ENCODE assay signal across 23 cellular contexts in the genomic region with DNA sequence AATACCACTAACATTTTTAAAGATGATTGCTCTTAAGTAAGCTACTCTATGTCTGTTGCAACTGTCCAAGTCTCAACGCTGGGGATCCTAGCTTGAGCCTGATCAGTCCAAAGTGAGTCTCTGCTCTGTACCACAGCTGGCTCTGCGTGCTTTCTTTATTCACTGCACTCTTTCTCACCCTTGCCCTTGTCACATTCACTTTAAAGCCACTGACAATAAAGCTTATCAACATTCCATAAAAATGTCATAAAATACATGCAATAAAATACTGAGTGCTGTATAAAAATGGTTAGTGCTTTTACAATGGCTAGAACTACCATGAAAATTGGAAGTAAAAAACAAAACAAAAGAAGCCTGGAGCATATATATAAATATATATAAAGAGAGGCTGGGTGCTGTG. TPM values are rescaled to one million over a fixed set of nuclear protein-coding genes. Genes with fewer than 3 reads are reported as not detected.
"Had no signal": no experiment of that assay in that cellular context is flagged by ENCODE, and none has a peak within 500 bp of the region (broad histone marks: within the 10 kb centered on the region; RNA-seq: fewer than 3 reads in every experiment).

No MANE protein-coding gene starts in this region.

- H3K4me3 ChIP-seq: esophagus muscularis mucosa, lung, right atrium auricular region, skin epidermis, suprapubic skin had no signal

- H3K27ac Mint-ChIP-seq: activated CD4-positive, alpha-beta T cell treated with anti-CD3 and anti-CD28 coated beads, Interleukin-2, amount 10 ng/mL, durations not matched to agents 7 days and 5 days; activated naive CD4-positive, alpha-beta T cell treated with anti-CD3 and anti-CD28 coated beads, Interleukin-2, amount 50 U/mL, for 72 hours; activated T-cell treated with anti-CD3 and anti-CD28 coated beads, Interleukin-2, amount 50 U/mL, for 72 hours; naive B cell; type B pancreatic cell had no signal

- ATAC-seq: activated naive CD4-positive, alpha-beta T cell treated with anti-CD3 and anti-CD28 coated beads, Interleukin-2, amount 50 U/mL, for 72 hours; activated T-cell treated with anti-CD3 and anti-CD28 coated beads, Interleukin-2, amount 50 U/mL, for 72 hours had no signal

- H3K27ac ChIP-seq: esophagus muscularis mucosa, neutrophil, right atrium auricular region, skin epidermis, suprapubic skin had no signal

- H3K36me3 ChIP-seq: esophagus muscularis mucosa, neutrophil, right atrium auricular region, suprapubic skin had no signal

- H3K9me3 ChIP-seq: esophagus muscularis mucosa, neutrophil, right atrium auricular region, suprapubic skin had no signal

- H3K36me3 Mint-ChIP-seq: naive B cell, type B pancreatic cell had no signal

- H3K27me3 Mint-ChIP-seq: activated CD4-positive, alpha-beta T cell treated with anti-CD3 and anti-CD28 coated beads, Interleukin-2, amount 10 ng/mL, durations not matched to agents 7 days and 5 days; naive B cell; type B pancreatic cell had no signal

- H3K4me1 ChIP-seq: esophagus muscularis mucosa, right atrium auricular region, suprapubic skin had no signal

- H3K4me1 Mint-ChIP-seq: activated CD4-positive, alpha-beta T cell treated with anti-CD3 and anti-CD28 coated beads, Interleukin-2, amount 10 ng/mL, durations not matched to agents 7 days and 5 days; naive B cell had no signal

- H3K4me3 Mint-ChIP-seq: activated CD4-positive, alpha-beta T cell treated with anti-CD3 and anti-CD28 coated beads, Interleukin-2, amount 10 ng/mL, durations not matched to agents 7 days and 5 days; activated T-cell treated with anti-CD3 and anti-CD28 coated beads, Interleukin-2, amount 50 U/mL, for 72 hours; naive B cell; type B pancreatic cell had no signal

- DNase-seq: activated CD4-positive, alpha-beta T cell treated with anti-CD3 and anti-CD28 coated beads, Interleukin-2, amount 10 ng/mL, durations not matched to agents 7 days and 5 days; activated CD4-positive, CD25-positive, alpha-beta regulatory T cell; activated CD8-positive, alpha-beta memory T cell treated with anti-CD3 and anti-CD28 coated beads, Interleukin-2, amount 50 U/mL, for 48 hours; activated gamma-delta T cell; activated T-cell treated with anti-CD3 and anti-CD28 coated beads, Interleukin-2, amount 50 U/mL, for 72 hours; effector CD4-positive, alpha-beta T cell; kidney glomerular epithelial cell; midbrain; naive B cell; stimulated activated CD4-positive, alpha-beta T cell treated with anti-CD3 and anti-CD28 coated beads, Interleukin-4, amount 100 ng/mL, for 4 hours; stimulated activated CD8-positive, alpha-beta memory T cell treated with anti-CD3 and anti-CD28 coated beads, Interleukin-4, amount 100 ng/mL, for 48 hours; stimulated activated naive CD4-positive, alpha-beta T cell treated with Interleukin-2 at 50 U/mL for 16 hours; SW 1271 had no signal

- H3K9me3 Mint-ChIP-seq: type B pancreatic cell had no signal

- H3K27me3 ChIP-seq: esophagus muscularis mucosa, neutrophil, right atrium auricular region, suprapubic skin had no signal

RNA-seq across cellular contexts. Expression of gene LRRTM4, which starts 45.5 kb away (rescaled TPM):
- total RNA-seq: activated CD4-positive, alpha-beta T cell treated with anti-CD3 and anti-CD28 coated beads, Interleukin-2, amount 10 ng/mL, durations not matched to agents 7 days and 5 days; activated naive CD4-positive, alpha-beta T cell treated with anti-CD3 and anti-CD28 coated beads, Interleukin-2, amount 50 U/mL, for 72 hours; activated T-cell treated with anti-CD3 and anti-CD28 coated beads, Interleukin-2, amount 50 U/mL, for 72 hours; fibroblast of villous mesenchyme; suprapubic skin; T-helper 2 cell treated with Interferon-gamma antibody and Interleukin-4, amounts not matched to agents 100 ng/mL and 5 ng/mL, for 36 hours had no signal
